Comparison of ENCODE assay signal across 17 cellular contexts in genomic region chr19:50239916-50240585, GRCh38. TPM values are rescaled to one million over a fixed set of nuclear protein-coding genes. Genes with fewer than 3 reads are reported as not detected.
A peak's percentile ranks its signal among the peaks of the same experiment; 100 is the strongest.
DNase-seq lines count a peak whose midpoint lies in the region; TF ChIP-seq lines count a peak whose summit lies in the region.
"Had no signal": no experiment of that assay in that cellular context is flagged by ENCODE, and none has a peak within 500 bp of the region (broad histone marks: within the 10 kb centered on the region; RNA-seq: fewer than 3 reads in every experiment).

No MANE protein-coding gene starts in this region.

- WGBS in hepatocyte (ENCODE audit: low lambda C conversion rate, missing lambda C conversion rate), result 76% methylated on average over 11 of the region's 11 CpGs
- 84% methylated on average over 10 of the region's 11 CpGs for WGBS in mammary epithelial cell (ENCODE audit: low coverage, missing lambda C conversion rate)

- H3K36me3 ChIP-seq in SJCRH30, result peaks cover 7% of the 10 kb centered on the region
- H3K36me3 ChIP-seq in hepatocyte (replicated peaks; ENCODE audit: insufficient read depth, low read depth), result no peaks in the 10 kb centered on the region
- H3K36me3 ChIP-seq in mammary epithelial cell (ENCODE audit: insufficient read depth, low read length), result no peaks in the 10 kb centered on the region
- H3K36me3 ChIP-seq: HAP-1 had no signal

- H3K4me3 ChIP-seq in SJCRH30, result no peak overlapping the region
- no peak overlapping the region for H3K4me3 ChIP-seq in hepatocyte
- no peak overlapping the region for H3K4me3 ChIP-seq in mammary epithelial cell (replicated peaks in 1 of 3; ENCODE audit: insufficient read depth in 1 of 3, low read depth in 2 of 3, low read length in 3 of 3)
- H3K4me3 ChIP-seq: HAP-1 had no signal

- H2AFZ ChIP-seq in hepatocyte, result no peak overlapping the region
- no peak overlapping the region for H2AFZ ChIP-seq in mammary epithelial cell (ENCODE audit: low read depth, low read length)

- H3K9me3 ChIP-seq in SJCRH30 (replicated peaks) (no peaks in the 10 kb centered on the region; the same call in 1 of the 2 replicates), hepatocyte (ENCODE audit: low read depth) (no peaks in the 10 kb centered on the region), mammary epithelial cell (replicated peaks; ENCODE audit: insufficient read depth, low read length) (peaks cover 26% of the 10 kb centered on the region)
- H3K9me3 ChIP-seq: HAP-1 had no signal

- H3K9ac ChIP-seq in mammary epithelial cell (ENCODE audit: insufficient read depth, low read length), result no peak overlapping the region

- H3K27ac ChIP-seq in SJCRH30, result peak overlapping the region; percentile 75
- peak overlapping the region; percentile 71 for H3K27ac ChIP-seq in hepatocyte
- no peak overlapping the region for H3K27ac ChIP-seq in mammary epithelial cell (ENCODE audit: insufficient read depth, low read depth, low read length)
- H3K27ac ChIP-seq: C4-2B had no signal

- H3K36me3 Mint-ChIP-seq in type B pancreatic cell, result peaks cover 4% of the 10 kb centered on the region
- H3K36me3 Mint-ChIP-seq: CD8-positive, alpha-beta memory T cell had no signal

- POLR2A ChIA-PET in HEK293T (lab: Yijun Ruan, JAX), result interaction anchor here (0.8 kb wide), 1 partner anchor 25 kb away, joined by 3 read pairs; no protein-coding TSS in a partner anchor

- no peak for TF ChIP-seq CTCF in hepatocyte (IDR thresholded peaks at IDR 0.05; ENCODE audit: poor library complexity)
- TF ChIP-seq CTCF in type B pancreatic cell (conservative IDR thresholded peaks at IDR 0.05), result no peak
- TF ChIP-seq CTCF in mammary epithelial cell (conservative IDR thresholded peaks at IDR 0.05 in 1 of 2, IDR thresholded peaks at IDR 0.05 in 1 of 2; ENCODE audit: extremely low read depth in 1 of 2, insufficient read depth in 1 of 2, low read depth in 1 of 2, low read length in 2 of 2), result no peak

- H3K9me2 ChIP-seq in hepatocyte (replicated peaks; ENCODE audit: insufficient read depth), result no peaks in the 10 kb centered on the region

- dilution Hi-C loops in mammary epithelial cell (cut with HindIII; ENCODE audit: low sequenced_read_pairs), result no loop called here

- intact Hi-C loops in mammary epithelial cell (cut with micrococcal nuclease) (no loop called here), head of caudate nucleus (cut with DNase I) (no loop called here)

- peaks cover 31% of the 10 kb centered on the region for H3K4me1 ChIP-seq in SJCRH30
- H3K4me1 ChIP-seq in hepatocyte (ENCODE audit: insufficient read depth), result peaks cover 8% of the 10 kb centered on the region
- H3K4me1 ChIP-seq in mammary epithelial cell (ENCODE audit: insufficient read depth, low read length), result no peaks in the 10 kb centered on the region
- H3K4me1 ChIP-seq: HAP-1 had no signal

- H3K9me3 Mint-ChIP-seq in type B pancreatic cell, result no peaks in the 10 kb centered on the region

- no peaks in the 10 kb centered on the region for H3K79me2 ChIP-seq in hepatocyte
- H3K79me2 ChIP-seq in mammary epithelial cell (ENCODE audit: insufficient read depth, low read length), result no peaks in the 10 kb centered on the region

- H4K20me1 ChIP-seq in hepatocyte (ENCODE audit: insufficient read depth, poor library complexity, severe bottlenecking) (no peaks in the 10 kb centered on the region), mammary epithelial cell (ENCODE audit: insufficient read depth, low read length) (no peaks in the 10 kb centered on the region)

- H3K27me3 ChIP-seq in SJCRH30 (no peaks in the 10 kb centered on the region), hepatocyte (no peaks in the 10 kb centered on the region), mammary epithelial cell (ENCODE audit: insufficient read depth, low read length) (no peaks in the 10 kb centered on the region)

- H3K4me3 Mint-ChIP-seq in type B pancreatic cell, result no peak overlapping the region
- H3K4me3 Mint-ChIP-seq: CD8-positive, alpha-beta memory T cell had no signal

- CTCF ChIA-PET in mammary epithelial cell (lab: Charles Lee; ENCODE audit: low non-redundant PET), result no interaction called here
- CTCF ChIA-PET in HEK293T (lab: Yijun Ruan, JAX), result no interaction called here

- in situ Hi-C loops in mammary epithelial cell (cut with MboI; ENCODE audit: low sequenced_read_pairs in 2 of 2), result no loop called here

- H3K4me2 ChIP-seq in hepatocyte (no peak overlapping the region), mammary epithelial cell (ENCODE audit: insufficient read depth, low read depth, low read length) (no peak overlapping the region)

- no TSS peak for BruUV-seq in mammary epithelial cell (replicated peaks; lab: Mats Ljungman, UMichigan)

- peak; percentile 42 for DNase-seq in NCI-H82 (lab: John Stamatoyannopoulos, UW)
- DNase-seq in NCI-H82 treated with DMSO at 0.1 percent for 48 hours (lab: John Stamatoyannopoulos, UW; ENCODE audit: unreplicated experiment), result no peak
- peak; percentile 85 to 96 for DNase-seq in SJCRH30
- DNase-seq in hepatocyte (ENCODE audit: low spot score), result no peak
- no peak for DNase-seq in type B pancreatic cell (ENCODE audit: extremely low spot score, unreplicated experiment)
- no peak for DNase-seq in mammary epithelial cell
- no peak for DNase-seq in head of caudate nucleus
- no peak for DNase-seq in HEK293T (ENCODE audit: extremely low spot score)
- DNase-seq: CD8-positive, alpha-beta memory T cell; NCI-H1105 treated with DMSO at 0.1 percent for 48 hours; NCI-H2029 treated with DMSO at 0.1 percent for 48 hours; NCI-H446; NK-92 treated with Interleukin-12 subunit alpha and Interleukin-12 subunit beta, amount 100 ng/mL, for 24 hours; SIG-M5 had no signal

- H3K4me1 Mint-ChIP-seq in type B pancreatic cell (ENCODE audit: unreplicated experiment), result no peaks in the 10 kb centered on the region
- H3K4me1 Mint-ChIP-seq: CD8-positive, alpha-beta memory T cell had no signal

- H3K27me3 Mint-ChIP-seq in type B pancreatic cell, result no peaks in the 10 kb centered on the region

- peak overlapping the region; percentile 48 for H3K27ac Mint-ChIP-seq in type B pancreatic cell
- H3K27ac Mint-ChIP-seq: CD8-positive, alpha-beta memory T cell had no signal

TF ChIP-seq in HEK293T, 16 proteins besides CTCF, POLR2A, EP300 and RAD21:
- TF ChIP-seq HDGF (IDR thresholded peaks at IDR 0.05; ENCODE audit: borderline replicate concordance), result no peak
- TF ChIP-seq ELF4 (IDR thresholded peaks at IDR 0.05), result no peak

RNA-seq across cellular contexts. Expression of gene MYH14, which starts 36.6 kb away (rescaled TPM):
- total RNA-seq in SJCRH30 (2014; rRNA removed; shearing (Covaris generic)), result 25.5 and 25.7 TPM in 2 replicates
- total RNA-seq in hepatocyte (48.9 and 64.4 TPM in 2 replicates), type B pancreatic cell (ENCODE audit: low replicate concordance) (93.9 and 225 TPM in 2 replicates), mammary epithelial cell (1 to 10 TPM in 1 of 2 donors, under 1 TPM in 1; 0.24 to 4.5 TPM)
- polyA plus RNA-seq in hepatocyte (31.7 and 40.9 TPM in 2 replicates), mammary epithelial cell (0.05 TPM)
- polyA minus RNA-seq in mammary epithelial cell, result not detected
- total RNA-seq: CD8-positive, alpha-beta memory T cell; HT1080 had no signal
- polyA plus RNA-seq: CD8-positive, alpha-beta memory T cell had no signal

Comparison
In these comparisons a context has a peak if more than half of its experiments do, and no peak if none do; other contexts are left out.
1. DNase-seq: peak in NCI-H82 (single experiment) and SJCRH30 (2 of 2); none in NCI-H82 treated with DMSO at 0.1 percent for 48 hours (single experiment), hepatocyte (single experiment), type B pancreatic cell (single experiment), mammary epithelial cell (single experiment), head of caudate nucleus (0 of 42) and HEK293T (single experiment).